ENCODE assay signal across 15 cellular contexts in genomic region chr7:50292165-50292757, GRCh38.
DNase-seq lines count a peak whose midpoint lies in the region; ATAC-seq and TF ChIP-seq lines count a peak whose summit lies in the region.
"Had no signal": no experiment of that assay in that cellular context is flagged by ENCODE, and none has a peak within 500 bp of the region (broad histone marks: within the 10 kb centered on the region; RNA-seq: fewer than 3 reads in every experiment).

No MANE protein-coding gene starts in this region.

- peak overlapping the region; percentile 90 for H3K4me2 ChIP-seq in OCI-LY3 (ENCODE audit: low read length)

- H2AFZ ChIP-seq in OCI-LY3 (ENCODE audit: low read depth, low read length): no peak overlapping the region

- H3K9me3 Mint-ChIP-seq in activated naive CD4-positive, alpha-beta T cell treated with anti-CD3 and anti-CD28 coated beads, Interleukin-2, amount 50 U/mL, for 24 hours: no peaks in the 10 kb centered on the region
- H3K9me3 Mint-ChIP-seq in activated naive CD8-positive, alpha-beta T cell treated with anti-CD3 and anti-CD28 coated beads, Interleukin-2, amount 50 U/mL, for 24 hours: no peaks in the 10 kb centered on the region
- no peaks in the 10 kb centered on the region for H3K9me3 Mint-ChIP-seq in stimulated activated naive CD8-positive, alpha-beta T cell treated with anti-CD3 and anti-CD28 coated beads, Interleukin-15, Interleukin-2, amounts not matched to agents 100 ng/mL and 50 ng/mL, for 24 hours
- H3K9me3 Mint-ChIP-seq: CD8-positive, alpha-beta T cell; IgD-negative memory B cell had no signal

- peak overlapping the region; percentile 61 for H3K4me3 Mint-ChIP-seq in activated naive CD4-positive, alpha-beta T cell treated with anti-CD3 and anti-CD28 coated beads, Interleukin-2, amount 50 U/mL, for 24 hours
- peak overlapping the region; percentile 55 for H3K4me3 Mint-ChIP-seq in activated naive CD8-positive, alpha-beta T cell treated with anti-CD3 and anti-CD28 coated beads, Interleukin-2, amount 50 U/mL, for 24 hours
- H3K4me3 Mint-ChIP-seq in stimulated activated naive CD8-positive, alpha-beta T cell treated with anti-CD3 and anti-CD28 coated beads, Interleukin-15, Interleukin-2, amounts not matched to agents 100 ng/mL and 50 ng/mL, for 24 hours: peak overlapping the region; percentile 55
- H3K4me3 Mint-ChIP-seq: CD8-positive, alpha-beta T cell; IgD-negative memory B cell had no signal

- peaks cover 98% of the 10 kb centered on the region for H3K4me1 ChIP-seq in OCI-LY3 (ENCODE audit: low read length)

- peak; percentile 61 for ATAC-seq in activated naive CD8-positive, alpha-beta T cell treated with anti-CD3 and anti-CD28 coated beads, Interleukin-2, amount 50 U/mL, for 24 hours
- ATAC-seq: CD8-positive, alpha-beta T cell had no signal

- H3K36me3 ChIP-seq in OCI-LY3 (replicated peaks; ENCODE audit: low read depth, low read length): peaks cover 8% of the 10 kb centered on the region

- no peaks in the 10 kb centered on the region for H3K36me3 Mint-ChIP-seq in activated naive CD4-positive, alpha-beta T cell treated with anti-CD3 and anti-CD28 coated beads, Interleukin-2, amount 50 U/mL, for 24 hours
- H3K36me3 Mint-ChIP-seq in activated naive CD8-positive, alpha-beta T cell treated with anti-CD3 and anti-CD28 coated beads, Interleukin-2, amount 50 U/mL, for 24 hours (ENCODE audit: low read depth): no peaks in the 10 kb centered on the region
- no peaks in the 10 kb centered on the region for H3K36me3 Mint-ChIP-seq in stimulated activated naive CD8-positive, alpha-beta T cell treated with anti-CD3 and anti-CD28 coated beads, Interleukin-15, Interleukin-2, amounts not matched to agents 100 ng/mL and 50 ng/mL, for 24 hours (ENCODE audit: low read depth)
- H3K36me3 Mint-ChIP-seq: CD8-positive, alpha-beta T cell; IgD-negative memory B cell had no signal

- peak overlapping the region; percentile 30; the same call in 1 of the 2 replicates for H3K4me3 ChIP-seq in OCI-LY3 (ENCODE audit: low read length)

- no peaks in the 10 kb centered on the region for H4K20me1 ChIP-seq in OCI-LY3 (ENCODE audit: insufficient read depth, low read length)

- H3K9ac ChIP-seq in OCI-LY3 (ENCODE audit: low read length): peak overlapping the region; percentile 96

- H3K9me3 ChIP-seq in OCI-LY3 (ENCODE audit: insufficient read depth, low read length): no peaks in the 10 kb centered on the region

- no peaks in the 10 kb centered on the region for H3K27me3 Mint-ChIP-seq in activated naive CD4-positive, alpha-beta T cell treated with anti-CD3 and anti-CD28 coated beads, Interleukin-2, amount 50 U/mL, for 24 hours
- no peaks in the 10 kb centered on the region for H3K27me3 Mint-ChIP-seq in activated naive CD8-positive, alpha-beta T cell treated with anti-CD3 and anti-CD28 coated beads, Interleukin-2, amount 50 U/mL, for 24 hours
- no peaks in the 10 kb centered on the region for H3K27me3 Mint-ChIP-seq in stimulated activated naive CD8-positive, alpha-beta T cell treated with anti-CD3 and anti-CD28 coated beads, Interleukin-15, Interleukin-2, amounts not matched to agents 100 ng/mL and 50 ng/mL, for 24 hours
- H3K27me3 Mint-ChIP-seq: IgD-negative memory B cell had no signal

- no peak for DNase-seq in activated naive CD4-positive, alpha-beta T cell (lab: John Stamatoyannopoulos, UW)
- DNase-seq in activated naive CD8-positive, alpha-beta T cell treated with anti-CD3 and anti-CD28 coated beads, Interleukin-2, amount 50 U/mL, for 24 hours: no peak
- DNase-seq in NOMO-1 treated with dmso at 0.1 percent for 144 hours (lab: John Stamatoyannopoulos, UW; ENCODE audit: unreplicated experiment): no peak
- DNase-seq in superior temporal gyrus (ENCODE audit: extremely low spot score): no peak
- DNase-seq: CD8-positive, alpha-beta T cell; HCEC 1CT; NCI-H1417; NCI-H2029; NCI-H2171 treated with DMSO at 0.1 percent for 48 hours; NCI-H774; SHP77 had no signal

- peak overlapping the region; percentile 94 for H3K27ac Mint-ChIP-seq in activated naive CD4-positive, alpha-beta T cell treated with anti-CD3 and anti-CD28 coated beads, Interleukin-2, amount 50 U/mL, for 24 hours
- H3K27ac Mint-ChIP-seq in activated naive CD8-positive, alpha-beta T cell treated with anti-CD3 and anti-CD28 coated beads, Interleukin-2, amount 50 U/mL, for 24 hours: peak overlapping the region; percentile 88
- H3K27ac Mint-ChIP-seq in stimulated activated naive CD8-positive, alpha-beta T cell treated with anti-CD3 and anti-CD28 coated beads, Interleukin-15, Interleukin-2, amounts not matched to agents 100 ng/mL and 50 ng/mL, for 24 hours: peak overlapping the region; percentile 84
- H3K27ac Mint-ChIP-seq: CD8-positive, alpha-beta T cell; IgD-negative memory B cell had no signal

- peaks cover 32% of the 10 kb centered on the region for H3K79me2 ChIP-seq in OCI-LY3 (ENCODE audit: low read length)

- no peaks in the 10 kb centered on the region for H3K27me3 ChIP-seq in OCI-LY3 (ENCODE audit: low read depth, low read length)

- H3K4me1 Mint-ChIP-seq in activated naive CD4-positive, alpha-beta T cell treated with anti-CD3 and anti-CD28 coated beads, Interleukin-2, amount 50 U/mL, for 24 hours: peaks cover 50% of the 10 kb centered on the region
- H3K4me1 Mint-ChIP-seq in activated naive CD8-positive, alpha-beta T cell treated with anti-CD3 and anti-CD28 coated beads, Interleukin-2, amount 50 U/mL, for 24 hours: peaks cover 51% of the 10 kb centered on the region
- H3K4me1 Mint-ChIP-seq in stimulated activated naive CD8-positive, alpha-beta T cell treated with anti-CD3 and anti-CD28 coated beads, Interleukin-15, Interleukin-2, amounts not matched to agents 100 ng/mL and 50 ng/mL, for 24 hours (ENCODE audit: low read depth): peaks cover 68% of the 10 kb centered on the region

- TF ChIP-seq CTCF in OCI-LY3 (IDR thresholded peaks at IDR 0.05; ENCODE audit: low read depth, low read length): no peak

- H3K27ac ChIP-seq in OCI-LY3 (ENCODE audit: low read length): peak overlapping the region; percentile 99
